17 cellular contexts compared by ENCODE assay signal in the genomic region with DNA sequence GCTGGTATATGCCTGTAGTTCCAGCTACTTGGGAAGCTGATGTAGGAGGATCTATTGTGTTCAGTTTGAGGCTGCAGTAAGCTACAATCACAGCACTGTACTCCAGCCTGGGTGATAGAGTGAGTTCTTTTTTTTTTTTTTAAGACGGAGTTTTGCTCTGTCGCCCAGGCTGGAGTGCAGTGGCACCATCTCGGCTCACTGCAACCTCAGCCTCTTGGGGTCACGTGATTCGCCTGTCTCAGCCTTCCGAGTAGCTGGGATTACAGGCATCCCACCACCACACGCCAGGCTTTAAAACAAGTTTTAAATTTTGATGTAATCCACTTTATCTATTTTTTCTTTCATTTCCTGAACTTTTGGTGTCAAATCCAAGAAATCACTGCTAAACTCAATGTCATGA.
DNase-seq lines count a peak whose midpoint lies in the region; FAIRE-seq and TF ChIP-seq lines count a peak whose summit lies in the region.
"Had no signal": no experiment of that assay in that cellular context is flagged by ENCODE, and none has a peak within 500 bp of the region (broad histone marks: within the 10 kb centered on the region; RNA-seq: fewer than 3 reads in every experiment).

No MANE protein-coding gene starts in this region.

- TF ChIP-seq POLR2A in suprapubic skin (IDR thresholded peaks at IDR 0.05) (no peak), GM12892 (IDR thresholded peaks at IDR 0.05; ENCODE audit: low read depth, low read length) (no peak)

- no peak for DNase-seq in GM12864 (ENCODE audit: low read depth)
- peak; percentile 46 for DNase-seq in NCI-H2227 (lab: John Stamatoyannopoulos, UW; ENCODE audit: unreplicated experiment)
- DNase-seq in ecto neural progenitor cell (ENCODE audit: low spot score), result peak; percentile 56
- peak; percentile 32 for DNase-seq in pons (ENCODE audit: low spot score)
- no peak for DNase-seq in suprapubic skin (ENCODE audit: low spot score in 2 of 2)
- DNase-seq in NCI-H345 treated with DMSO at 0.1 percent for 48 hours (lab: John Stamatoyannopoulos, UW; ENCODE audit: unreplicated experiment), result no peak
- DNase-seq in GM12892 (ENCODE audit: insufficient read length), result no peak
- DNase-seq in mucosa of gallbladder (ENCODE audit: low spot score), result no peak
- DNase-seq: activated naive CD8-positive, alpha-beta T cell treated with anti-CD3 and anti-CD28 coated beads for 36 hours; CD8-positive, alpha-beta T cell; DMS79 treated with DMSO at 0.1 percent for 48 hours; gastrocnemius medialis; NCI-H1436 treated with DMSO at 0.1 percent for 48 hours; NCI-H2171 treated with DMSO at 0.1 percent for 48 hours; Peyer's patch; thyroid gland had no signal

- 83% methylated on average over 7 of the region's 7 CpGs for WGBS in suprapubic skin

- peaks cover 7% of the 10 kb centered on the region for H3K4me1 ChIP-seq in suprapubic skin
- H3K4me1 ChIP-seq: SJSA1 had no signal

- H3K36me3 ChIP-seq in suprapubic skin, result peaks cover 9% of the 10 kb centered on the region
- H3K36me3 ChIP-seq: SJSA1 had no signal

- H3K9me3 ChIP-seq in suprapubic skin, result no peaks in the 10 kb centered on the region
- H3K9me3 ChIP-seq: gastrocnemius medialis, Peyer's patch, SJSA1, thyroid gland had no signal

- H3K27me3 ChIP-seq in suprapubic skin, result no peaks in the 10 kb centered on the region
- H3K27me3 ChIP-seq: gastrocnemius medialis, Peyer's patch, SJSA1, thyroid gland had no signal

- H3K4me3 ChIP-seq in GM12864 (ENCODE audit: low read depth, low read length) (peak overlapping the region; percentile 15; the same call in 1 of the 2 replicates), suprapubic skin (no peak overlapping the region)
- H3K4me3 ChIP-seq: gastrocnemius medialis, Peyer's patch, SJSA1, thyroid gland had no signal

- no peak for TF ChIP-seq EP300 in suprapubic skin (IDR thresholded peaks at IDR 0.05)

- FAIRE-seq in GM12892 (lab: Jason Lieb, UNC), result no peak

- TF ChIP-seq CTCF in GM12864 (IDR thresholded peaks at IDR 0.05; ENCODE audit: low read depth, low read length, missing control alignments) (no peak), suprapubic skin (IDR thresholded peaks at IDR 0.05) (no peak)

- H3K27ac ChIP-seq in suprapubic skin, result no peak overlapping the region
- H3K27ac ChIP-seq: gastrocnemius medialis, SJSA1, thyroid gland had no signal

Comparison
In these comparisons a context has a peak if more than half of its experiments do, and no peak if none do; other contexts are left out.
1. DNase-seq: peak in NCI-H2227 (single experiment), ecto neural progenitor cell (single experiment) and pons (single experiment); none in GM12864 (single experiment), suprapubic skin (0 of 2), NCI-H345 treated with DMSO at 0.1 percent for 48 hours (single experiment), GM12892 (single experiment) and mucosa of gallbladder (single experiment).